Comparison of ENCODE assay signal across 8 cellular contexts in the genomic region with DNA sequence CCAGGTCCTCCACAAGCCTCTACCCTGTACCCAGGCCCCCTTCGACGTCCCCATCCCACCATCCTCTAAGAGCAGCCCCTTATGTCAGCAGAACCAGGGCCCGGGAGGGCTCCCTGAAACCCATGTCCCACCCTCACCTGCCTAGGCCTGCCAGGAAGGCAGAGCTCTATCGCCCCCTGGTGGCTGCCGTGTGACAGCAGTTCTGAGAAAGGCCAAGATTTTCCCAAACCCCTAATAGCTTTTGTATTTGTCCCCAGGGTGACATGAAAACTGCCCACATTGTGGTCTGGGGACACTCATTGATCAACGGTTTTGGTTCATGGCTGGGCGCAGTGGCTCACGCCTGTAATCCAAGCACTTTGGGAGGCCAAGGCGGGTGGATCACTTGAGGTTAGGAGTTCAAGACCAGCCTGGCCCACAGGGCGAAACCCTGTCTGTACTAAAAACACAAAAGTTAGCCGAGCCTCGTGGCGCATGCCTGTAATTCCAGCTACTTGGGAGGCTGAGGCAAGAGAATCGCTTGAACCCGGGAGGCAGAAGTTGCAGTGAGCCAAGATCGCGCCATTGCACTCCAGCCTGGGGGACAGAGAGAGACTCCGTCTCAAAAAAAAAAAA. TPM values are rescaled to one million over a fixed set of nuclear protein-coding genes. Genes with fewer than 3 reads are reported as not detected.
DNase-seq lines count a peak whose midpoint lies in the region; ATAC-seq and TF ChIP-seq lines count a peak whose summit lies in the region.
"Not testable (repeated sequence)": the region's sequence is repeated elsewhere in the genome, so short reads cannot be mapped to it uniquely, and the experiment has no call there.

No MANE protein-coding gene starts in this region.

- DNase-seq in Kasumi-1 (lab: John Stamatoyannopoulos, UW) (peak; percentile 51 to 77), PC-3 (peak; percentile 90), hippocampal formation (lab: John Stamatoyannopoulos, UW) (peak; percentile 57 to 63), putamen (ENCODE audit: low spot score) (peak; percentile 65)
- peak; percentile 83 for DNase-seq in activated CD8-positive, alpha-beta T cell treated with anti-CD3 and anti-CD28 coated beads for 36 hours
- DNase-seq in central memory CD4-positive, alpha-beta T cell = peak; percentile 61
- not testable (repeated sequence) for DNase-seq in thoracic aorta (ENCODE audit: low spot score)

- H3K4me3 ChIP-seq in DOHH2 (ENCODE audit: low read length); PC-3 (ENCODE audit: low read length); thoracic aorta: not testable (repeated sequence)

- CTCF ChIA-PET in PC-3 (lab: Charles Lee) = interaction anchor here (0.6 to 1.1 kb wide), 7 partner anchors 10 to 271 kb away, joined by 3 to 15 read pairs (median 3); no protein-coding TSS in a partner anchor
- CTCF ChIA-PET in activated CD8-positive, alpha-beta T cell treated with anti-CD3 and anti-CD28 coated beads for 36 hours (lab: Charles Lee) = interaction anchor here (0.6 to 1.5 kb wide), 32 partner anchors 8 to 272 kb away, joined by 3 to 10 read pairs (median 3); partner anchors contain the start of gene WRAP73

- H3K9me3 Mint-ChIP-seq in activated CD8-positive, alpha-beta T cell treated with anti-CD3 and anti-CD28 coated beads for 36 hours = not testable (repeated sequence)

- POLR2A ChIA-PET in PC-3 (lab: Charles Lee; ENCODE audit: unreplicated experiment) = interaction anchor here (0.6 kb wide), 1 partner anchor 20 kb away, joined by 3 read pairs; no protein-coding TSS in a partner anchor
- POLR2A ChIA-PET in activated CD8-positive, alpha-beta T cell treated with anti-CD3 and anti-CD28 coated beads for 36 hours (lab: Charles Lee) = not testable (repeated sequence)

- peak; percentile 68 for ATAC-seq in PC-3
- peak; percentile 76 for ATAC-seq in activated CD8-positive, alpha-beta T cell treated with anti-CD3 and anti-CD28 coated beads for 36 hours
- peak; percentile 43 for ATAC-seq in thoracic aorta (ENCODE audit: insufficient number of reproducible peaks, low FRiP score, low read depth)

- not testable (repeated sequence) for H3K9me2 ChIP-seq in DOHH2 (replicated peaks; ENCODE audit: control insufficient read depth, low read length); PC-3 (replicated peaks; ENCODE audit: low read length)

- not testable (repeated sequence) for H4K20me1 ChIP-seq in DOHH2 (ENCODE audit: control insufficient read depth, insufficient read depth, low read depth, low read length); PC-3 (ENCODE audit: low read length)

- not testable (repeated sequence) for H3K27me3 Mint-ChIP-seq in activated CD8-positive, alpha-beta T cell treated with anti-CD3 and anti-CD28 coated beads for 36 hours

- BruUV-seq in PC-3 (replicated peaks; lab: Mats Ljungman, UMichigan) = not testable (repeated sequence)

- not testable (repeated sequence) for H3K36me3 ChIP-seq in DOHH2 (ENCODE audit: control insufficient read depth, low read length); PC-3 (ENCODE audit: low read depth, low read length); thoracic aorta

- not testable (repeated sequence) for H2AFZ ChIP-seq in PC-3 (ENCODE audit: low read length)

- not testable (repeated sequence) for H3K4me1 Mint-ChIP-seq in activated CD8-positive, alpha-beta T cell treated with anti-CD3 and anti-CD28 coated beads for 36 hours (ENCODE audit: low read depth)

- not testable (repeated sequence) for H3K27ac ChIP-seq in DOHH2 (ENCODE audit: low read depth, low read length); PC-3 (ENCODE audit: low read length); thoracic aorta

- not testable (repeated sequence) for H3K9me3 ChIP-seq in DOHH2 (ENCODE audit: control insufficient read depth, insufficient read depth, low read length); PC-3 (ENCODE audit: low read length); thoracic aorta

- H3K4me1 ChIP-seq in DOHH2 (ENCODE audit: control insufficient read depth, low read length) = peaks cover 11% of the 10 kb centered on the region
- H3K4me1 ChIP-seq in PC-3 (ENCODE audit: insufficient read depth, low read length); thoracic aorta (ENCODE audit: control insufficient read depth in 1 of 2, low read depth in 2 of 2): not testable (repeated sequence)

- not testable (repeated sequence) for H3F3A ChIP-seq in DOHH2 (ENCODE audit: control insufficient read depth, insufficient read depth); PC-3 (ENCODE audit: low read length, unreplicated experiment)

- peak; percentile 90 for TF ChIP-seq CTCF in DOHH2 (IDR thresholded peaks at IDR 0.05; ENCODE audit: low read depth, low read length, poor library complexity, severe bottlenecking)
- TF ChIP-seq CTCF in PC-3 (conservative IDR thresholded peaks at IDR 0.05; ENCODE audit: low read depth, low read length) = peak; percentile 98
- TF ChIP-seq CTCF in activated CD8-positive, alpha-beta T cell treated with anti-CD3 and anti-CD28 coated beads for 36 hours (IDR thresholded peaks at IDR 0.05) = peak; percentile 89
- TF ChIP-seq CTCF in thoracic aorta (IDR thresholded peaks at IDR 0.05) = peak; percentile 95

- not testable (repeated sequence) for H3K79me2 ChIP-seq in DOHH2 (ENCODE audit: control insufficient read depth, low read length); PC-3 (ENCODE audit: low read length)

- H3K27ac Mint-ChIP-seq in activated CD8-positive, alpha-beta T cell treated with anti-CD3 and anti-CD28 coated beads for 36 hours = not testable (repeated sequence)

- not testable (repeated sequence) for H3K4me2 ChIP-seq in DOHH2 (ENCODE audit: low read length); PC-3 (ENCODE audit: low read length)

- not testable (repeated sequence) for H3K4me3 Mint-ChIP-seq in activated CD8-positive, alpha-beta T cell treated with anti-CD3 and anti-CD28 coated beads for 36 hours

- H3K36me3 Mint-ChIP-seq in activated CD8-positive, alpha-beta T cell treated with anti-CD3 and anti-CD28 coated beads for 36 hours (ENCODE audit: low read depth) = not testable (repeated sequence)

- H3K9ac ChIP-seq in PC-3 (ENCODE audit: low read length) = not testable (repeated sequence)

- intact Hi-C loops in PC-3 (cut with micrococcal nuclease) = loop anchor here (1.0 to 5.0 kb wide), 3 partner anchors 29 to 271 kb away; no protein-coding TSS in a partner anchor
- intact Hi-C loops in activated CD8-positive, alpha-beta T cell treated with anti-CD3 and anti-CD28 coated beads for 36 hours (cut with micrococcal nuclease) = not testable (repeated sequence)

- not testable (repeated sequence) for H3K27me3 ChIP-seq in DOHH2 (ENCODE audit: control insufficient read depth, low read length); PC-3 (ENCODE audit: low read length); thoracic aorta (replicated peaks; ENCODE audit: insufficient read depth)

RNA-seq across cellular contexts. Expression of gene CCDC27, which starts 27.7 kb away (rescaled TPM):
- total RNA-seq in PC-3 (2014; rRNA removed) = not detected in 2 replicates
- not detected for total RNA-seq in activated CD8-positive, alpha-beta T cell treated with anti-CD3 and anti-CD28 coated beads for 36 hours
- total RNA-seq in thoracic aorta = not detected

RNA-seq across cellular contexts. Expression of gene SMIM1, which starts 48.0 kb away (rescaled TPM):
- total RNA-seq in PC-3 (2014; rRNA removed) (10.8 and 14.3 TPM in 2 replicates), thoracic aorta (1 to 10 TPM; 2.6 to 4.6 TPM)
- total RNA-seq in activated CD8-positive, alpha-beta T cell treated with anti-CD3 and anti-CD28 coated beads for 36 hours = 1 to 10 TPM; 1.5 to 2.2 TPM
